ENCODE assay signal across 32 cellular contexts in the genomic region with DNA sequence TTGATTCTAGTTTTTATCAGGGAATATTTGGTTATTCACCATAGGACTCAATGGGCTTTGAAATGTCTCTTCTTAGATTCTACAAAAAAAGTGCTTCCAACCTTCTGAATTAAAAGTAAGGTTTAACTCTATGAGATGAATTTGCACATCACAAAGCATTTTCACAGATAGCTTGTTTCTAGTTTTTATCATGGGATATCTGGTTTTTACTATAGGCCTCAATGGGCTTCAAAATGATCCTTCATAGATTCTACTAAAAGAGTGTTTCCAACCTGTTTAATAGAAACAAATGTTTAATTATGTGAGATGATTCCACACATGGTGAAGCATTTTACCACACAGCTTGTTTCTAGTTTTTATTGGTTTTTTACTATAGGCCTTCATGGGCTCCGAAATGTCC.
"Had no signal": no experiment of that assay in that cellular context is flagged by ENCODE, and none has a peak within 500 bp of the region (broad histone marks: within the 10 kb centered on the region; RNA-seq: fewer than 3 reads in every experiment).

No MANE protein-coding gene starts in this region.

- FAIRE-seq: astrocyte, bronchial epithelial cell had no signal

- ATAC-seq: activated naive CD4-positive, alpha-beta T cell treated with anti-CD3 and anti-CD28 coated beads, Interleukin-2, amount 50 U/mL, for 72 hours; activated naive CD8-positive, alpha-beta T cell treated with anti-CD3 and anti-CD28 coated beads, Interleukin-2, amount 50 U/mL, for 24 hours; activated T-cell treated with anti-CD3 and anti-CD28 coated beads, Interleukin-2, amount 50 U/mL, for 4 hours; activated T-cell treated with anti-CD3 and anti-CD28 coated beads, Interleukin-2, amount 50 U/mL, for 72 hours; activated T-helper 17 cell treated with anti-CD3 and anti-CD28 coated beads, Interleukin-2, amount 50 U/mL, for 72 hours; body of pancreas had no signal

- DNase-seq: activated effector memory CD4-positive, alpha-beta T cell treated with anti-CD3 and anti-CD28 coated beads, Interleukin-2, amount 50 U/mL, for 16 hours; activated effector memory CD4-positive, alpha-beta T cell treated with Interleukin-2 at 50 U/mL for 16 hours; activated gamma-delta T cell; activated gamma-delta T cell treated with Interleukin-2 at 50 U/mL for 16 hours; activated naive CD4-positive, alpha-beta T cell; activated naive CD4-positive, alpha-beta T cell treated with anti-CD3 and anti-CD28 coated beads for 36 hours; activated naive CD4-positive, alpha-beta T cell treated with anti-CD3 and anti-CD28 coated beads, Interleukin-2, amount 10 ng/mL, durations not matched to agents 7 days and 5 days; activated naive CD4-positive, alpha-beta T cell treated with anti-CD3 and anti-CD28 coated beads, Interleukin-2, amount 50 U/mL, for 16 hours; activated naive CD4-positive, alpha-beta T cell treated with Interleukin-2 at 50 U/mL for 16 hours; activated naive CD8-positive, alpha-beta T cell treated with anti-CD3 and anti-CD28 coated beads for 36 hours; activated naive CD8-positive, alpha-beta T cell treated with anti-CD3 and anti-CD28 coated beads, Interleukin-2, amount 10 ng/mL, durations not matched to agents 7 days and 5 days; activated naive CD8-positive, alpha-beta T cell treated with anti-CD3 and anti-CD28 coated beads, Interleukin-2, amount 50 U/mL, for 24 hours; activated T-cell treated with anti-CD3 and anti-CD28 coated beads, Interleukin-2, amount 50 U/mL, for 4 hours; activated T-cell treated with anti-CD3 and anti-CD28 coated beads, Interleukin-2, amount 50 U/mL, for 48 hours; activated T-cell treated with anti-CD3 and anti-CD28 coated beads, Interleukin-2, amount 50 U/mL, for 72 hours; adrenal gland; amniotic stem cell; amygdala; anterior cingulate cortex; aorta; body of pancreas; brain microvascular endothelial cell; caudate nucleus; central memory CD4-positive, alpha-beta T cell; cerebellar nuclear complex had no signal

- H3K4me1 ChIP-seq: adrenal gland, ascending aorta, body of pancreas, breast epithelium had no signal

- H3K27me3 ChIP-seq: adrenal gland, ascending aorta, body of pancreas, brain microvascular endothelial cell, breast epithelium, cardiac muscle cell had no signal

- H3K9me3 ChIP-seq: ascending aorta had no signal

- H3K4me3 ChIP-seq: adrenal gland, ascending aorta, body of pancreas, breast epithelium, cardiac muscle cell had no signal

- H3K27ac ChIP-seq: adrenal gland, ascending aorta, body of pancreas, brain microvascular endothelial cell, breast epithelium, cardiac muscle cell had no signal

- H3K36me3 ChIP-seq: adrenal gland, ascending aorta, brain microvascular endothelial cell, breast epithelium, cardiac muscle cell had no signal
